15 cellular contexts compared by ENCODE assay signal in the genomic region with DNA sequence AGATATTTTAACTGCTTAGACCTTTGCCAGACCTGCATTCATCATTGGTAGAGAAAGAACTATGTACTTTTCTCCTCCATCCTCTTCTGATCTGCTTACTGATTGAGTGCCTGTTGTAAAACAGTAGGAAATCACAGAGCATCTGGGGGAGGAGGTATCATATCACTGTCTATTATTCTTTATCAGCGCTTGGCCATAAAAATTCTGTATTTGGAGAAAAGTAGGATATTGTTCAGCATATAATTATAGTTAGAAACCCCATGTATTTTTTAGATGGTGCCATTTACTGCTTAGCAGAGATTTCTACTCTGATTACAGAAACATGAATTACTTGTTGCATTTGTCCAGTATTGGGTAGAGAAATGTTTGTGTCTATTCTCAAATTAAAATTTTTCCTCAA.
"Had no signal": no experiment of that assay in that cellular context is flagged by ENCODE, and none has a peak within 500 bp of the region (broad histone marks: within the 10 kb centered on the region; RNA-seq: fewer than 3 reads in every experiment).

No MANE protein-coding gene starts in this region.

- ATAC-seq: left cardiac atrium, lower lobe of right lung, upper lobe of right lung had no signal

- H3K4me3 Mint-ChIP-seq: activated naive CD4-positive, alpha-beta T cell treated with anti-CD3 and anti-CD28 coated beads, Interleukin-2, amount 10 ng/mL, durations not matched to agents 7 days and 5 days had no signal

- H3K9ac ChIP-seq: parathyroid adenoma had no signal

- H3K4me3 ChIP-seq: esophagus squamous epithelium, lower lobe of right lung, stomach, testis, upper lobe of right lung had no signal

- H3K9me3 Mint-ChIP-seq: activated naive CD4-positive, alpha-beta T cell treated with anti-CD3 and anti-CD28 coated beads, Interleukin-2, amount 10 ng/mL, durations not matched to agents 7 days and 5 days had no signal

- DNase-seq: activated CD4-positive, alpha-beta T cell treated with anti-CD3 and anti-CD28 coated beads, Interleukin-2, amount 50 U/mL, for 4 hours; activated CD4-positive, CD25-positive, alpha-beta regulatory T cell treated with anti-CD3 and anti-CD28 coated beads, Interleukin-2, amount 50 U/mL, for 72 hours; activated naive CD4-positive, alpha-beta T cell treated with anti-CD3 and anti-CD28 coated beads, Interleukin-2, amount 10 ng/mL, durations not matched to agents 7 days and 5 days; caudate nucleus; esophagus squamous epithelium; head of caudate nucleus; left cardiac atrium; lower lobe of right lung; midbrain; stimulated activated CD4-positive, alpha-beta T cell treated with anti-CD3 and anti-CD28 coated beads, Interleukin-1b, Interleukin-23, amount 100 ng/mL, for 48 hours; stomach; testis; upper lobe of right lung had no signal

- H3K27me3 ChIP-seq: esophagus squamous epithelium, neutrophil, stomach, testis, upper lobe of right lung had no signal

- H2AFZ ChIP-seq: parathyroid adenoma had no signal

- H3K27me3 Mint-ChIP-seq: activated naive CD4-positive, alpha-beta T cell treated with anti-CD3 and anti-CD28 coated beads, Interleukin-2, amount 10 ng/mL, durations not matched to agents 7 days and 5 days had no signal

- H3K27ac Mint-ChIP-seq: activated naive CD4-positive, alpha-beta T cell treated with anti-CD3 and anti-CD28 coated beads, Interleukin-2, amount 10 ng/mL, durations not matched to agents 7 days and 5 days had no signal

- H3K4me1 ChIP-seq: esophagus squamous epithelium, lower lobe of right lung, testis, upper lobe of right lung had no signal

- H3K9me3 ChIP-seq: neutrophil, stomach, testis had no signal

- H3K27ac ChIP-seq: esophagus squamous epithelium, lower lobe of right lung, neutrophil, parathyroid adenoma, stomach, testis, upper lobe of right lung had no signal
